In genomic region chr17:61842899-61843298, GRCh38 we compare ENCODE assay signal across 33 cellular contexts.
"Had no signal": no experiment of that assay in that cellular context is flagged by ENCODE, and none has a peak within 500 bp of the region (broad histone marks: within the 10 kb centered on the region; RNA-seq: fewer than 3 reads in every experiment).

No MANE protein-coding gene starts in this region.

- DNase-seq: Karpas-422, Kasumi-1, MG63, MM.1S, MV-4-11, NCI-H1048, NCI-H1092, NCI-H1092 treated with DMSO at 0.1 percent for 48 hours, NCI-H1105, NCI-H1105 treated with DMSO at 0.1 percent for 48 hours, NCI-H1417, NCI-H1417 treated with DMSO at 0.1 percent for 48 hours, NCI-H1436, NCI-H1436 treated with DMSO at 0.1 percent for 48 hours, NCI-H146, NCI-H1694, NCI-H1694 treated with DMSO at 0.1 percent for 48 hours, NCI-H187, NCI-H187 treated with DMSO at 0.1 percent for 48 hours, NCI-H1930, NCI-H2029, NCI-H2029 treated with DMSO at 0.1 percent for 48 hours, NCI-H2081, NCI-H2081 treated with DMSO at 0.1 percent for 48 hours, NCI-H2107, NCI-H2171, NCI-H2171 treated with DMSO at 0.1 percent for 48 hours, NCI-H2227 treated with DMSO at 0.1 percent for 48 hours, NCI-H226, NCI-H345, NCI-H446, NCI-H446 treated with DMSO at 0.1 percent for 48 hours, NCI-H510A treated with DMSO at 0.1 percent for 48 hours had no signal
